ENCODE assay signal across 8 cellular contexts in genomic region chr19:40444181-40445005, GRCh38. TPM values are rescaled to one million over a fixed set of nuclear protein-coding genes. Genes with fewer than 3 reads are reported as not detected.
A peak's percentile ranks its signal among the peaks of the same experiment; 100 is the strongest.
DNase-seq lines count a peak whose midpoint lies in the region; ATAC-seq and TF ChIP-seq lines count a peak whose summit lies in the region.

A gene with protein sequence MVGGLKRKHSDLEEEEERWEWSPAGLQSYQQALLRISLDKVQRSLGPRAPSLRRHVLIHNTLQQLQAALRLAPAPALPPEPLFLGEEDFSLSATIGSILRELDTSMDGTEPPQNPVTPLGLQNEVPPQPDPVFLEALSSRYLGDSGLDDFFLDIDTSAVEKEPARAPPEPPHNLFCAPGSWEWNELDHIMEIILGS (minus strand): TSS chr19:40444335. CDS start chr19:40442080, 2,255 bp downstream.

- POLR2A ChIA-PET in PC-9 (lab: Charles Lee; ENCODE audit: unreplicated experiment), result interaction anchor here (0.6 to 0.7 kb wide), 2 partner anchors 96 to 986 kb away, joined by 3 to 6 read pairs; partner anchors contain the start of gene PLD3

- intact Hi-C loops in PC-9 (cut with micrococcal nuclease; ENCODE audit: unreplicated experiment), result loop anchor here (1.0 to 5.0 kb wide), 4 partner anchors 20 to 97 kb away; partner anchors contain the start of genes C19orf47 and PLD3

- DNase-seq in DMS79 (lab: John Stamatoyannopoulos, UW) (peak; percentile 83), KBM-7 (peak; percentile 96), PC-9 (peak; percentile 75 to 98)
- peak; percentile 98 for DNase-seq in activated T-cell treated with anti-CD3 and anti-CD28 coated beads, Interleukin-2, amount 50 U/mL, for 24 hours
- peak; percentile 92 to 97 for DNase-seq in stimulated activated CD8-positive, alpha-beta memory T cell treated with anti-CD3 and anti-CD28 coated beads, Interleukin-7, amount 100 ng/mL, for 4 hours (ENCODE audit: low read depth in 2 of 2)

- ATAC-seq in GM21717 (IDR thresholded peaks at IDR 0.05; ENCODE audit: unreplicated experiment), result peak; percentile 53

- TF ChIP-seq CTCF in PC-9 (conservative IDR thresholded peaks at IDR 0.05), result no peak

- no peaks in the 10 kb centered on the region for H3K9me3 ChIP-seq in PC-9 (ENCODE audit: insufficient read depth, low read depth)
- no peaks in the 10 kb centered on the region for H3K9me3 ChIP-seq in esophagus (ENCODE audit: control insufficient read depth in 2 of 2, insufficient read depth in 1 of 2, low read depth in 1 of 2, low read length in 1 of 2)
- no peaks in the 10 kb centered on the region for H3K9me3 ChIP-seq in muscle layer of duodenum (ENCODE audit: control insufficient read depth in 1 of 2, low read length in 2 of 2)

- peaks cover 20% of the 10 kb centered on the region for H4K20me1 ChIP-seq in PC-9 (ENCODE audit: insufficient read depth)

- H2AFZ ChIP-seq in PC-9, result peak within 1 kb of the TSS; percentile 83

- peaks cover 30% of the 10 kb centered on the region for H3K79me2 ChIP-seq in PC-9 (ENCODE audit: low read depth)

- H3K27me3 ChIP-seq in PC-9 (ENCODE audit: insufficient read depth, low read depth) (no peaks in the 10 kb centered on the region), esophagus (ENCODE audit: control insufficient read depth in 1 of 2, insufficient read depth in 2 of 2, low read length in 2 of 2) (no peaks in the 10 kb centered on the region), muscle layer of duodenum (ENCODE audit: low read depth, low read length) (no peaks in the 10 kb centered on the region)

- no TSS peak for BruUV-seq in PC-9 (replicated peaks; lab: Mats Ljungman, UMichigan)

- WGBS in esophagus, 2 donors, result 1% methylated on average over 68 to 74 of the region's 74 CpGs

- H3K4me3 ChIP-seq in PC-9, result peak within 1 kb of the TSS; percentile 75
- peak within 1 kb of the TSS; percentile 76 to 95 for H3K4me3 ChIP-seq in esophagus (ENCODE audit: low read depth in 1 of 2, low read length in 2 of 2)
- peak within 1 kb of the TSS; percentile 95 to 100 for H3K4me3 ChIP-seq in muscle layer of duodenum (ENCODE audit: low read depth in 1 of 2, low read length in 2 of 2)

- H3K4me2 ChIP-seq in PC-9, result peak within 1 kb of the TSS; percentile 86

- peaks cover 12% of the 10 kb centered on the region for H3K4me1 ChIP-seq in PC-9 (replicated peaks; ENCODE audit: insufficient read depth)
- H3K4me1 ChIP-seq in esophagus (ENCODE audit: control insufficient read depth in 2 of 2, insufficient read depth in 2 of 2, low read length in 1 of 2), result peaks cover 0 to 2% of the 10 kb centered on the region in 2 donors
- H3K4me1 ChIP-seq in muscle layer of duodenum (ENCODE audit: control insufficient read depth in 1 of 2, insufficient read depth in 2 of 2, low read length in 2 of 2), result peaks cover 13 to 31% of the 10 kb centered on the region in 2 donors

- H3K4me3 Mint-ChIP-seq in activated T-cell treated with anti-CD3 and anti-CD28 coated beads, Interleukin-2, amount 50 U/mL, for 24 hours, result peak within 1 kb of the TSS; percentile 95

- peaks cover 25% of the 10 kb centered on the region for H3K4me1 Mint-ChIP-seq in activated T-cell treated with anti-CD3 and anti-CD28 coated beads, Interleukin-2, amount 50 U/mL, for 24 hours (ENCODE audit: low read depth)

- H3K9me2 ChIP-seq in PC-9 (ENCODE audit: insufficient read depth), result no peaks in the 10 kb centered on the region

- peak within 1 kb of the TSS; percentile 98 for H3K27ac Mint-ChIP-seq in activated T-cell treated with anti-CD3 and anti-CD28 coated beads, Interleukin-2, amount 50 U/mL, for 24 hours

- peaks cover 27% of the 10 kb centered on the region for H3K36me3 Mint-ChIP-seq in activated T-cell treated with anti-CD3 and anti-CD28 coated beads, Interleukin-2, amount 50 U/mL, for 24 hours (ENCODE audit: low read depth)

- H3K27me3 Mint-ChIP-seq in activated T-cell treated with anti-CD3 and anti-CD28 coated beads, Interleukin-2, amount 50 U/mL, for 24 hours, result no peaks in the 10 kb centered on the region

- CTCF ChIA-PET in PC-9 (lab: Charles Lee), result interaction anchor here (0.6 kb wide), 2 partner anchors 21 to 159 kb away, joined by 3 read pairs; partner anchors contain the start of gene BLVRB

- H3F3A ChIP-seq in PC-9 (ENCODE audit: insufficient read depth, low read depth), result peaks cover 44% of the 10 kb centered on the region

- H3K36me3 ChIP-seq in PC-9 (ENCODE audit: low read depth) (peaks cover 1% of the 10 kb centered on the region; the same call in 1 of the 2 replicates), esophagus (ENCODE audit: control insufficient read depth in 2 of 2, insufficient read depth in 2 of 2, low read length in 1 of 2) (peaks cover 11 to 24% of the 10 kb centered on the region in 2 donors), muscle layer of duodenum (ENCODE audit: control insufficient read depth in 1 of 2, insufficient read depth in 2 of 2, low read length in 2 of 2) (peaks cover 31 to 38% of the 10 kb centered on the region in 2 donors)

- H3K9me3 Mint-ChIP-seq in activated T-cell treated with anti-CD3 and anti-CD28 coated beads, Interleukin-2, amount 50 U/mL, for 24 hours, result no peaks in the 10 kb centered on the region

- H3K27ac ChIP-seq in PC-9, result peak within 1 kb of the TSS; percentile 70
- peak within 1 kb of the TSS; percentile 95 to 99 for H3K27ac ChIP-seq in esophagus (ENCODE audit: low read depth in 2 of 2, low read length in 1 of 2)
- peak within 1 kb of the TSS; percentile 100 for H3K27ac ChIP-seq in muscle layer of duodenum (ENCODE audit: low read length)

- in situ Hi-C loops in KBM-7 (cut with MboI; ENCODE audit: low pct_unique_long_range_greater_than_20kb, low sequenced_read_pairs), result no loop called here

RNA-seq across cellular contexts. Expression of the gene that starts here (rescaled TPM):
- 35.9 and 41.4 TPM in 2 replicates for total RNA-seq in PC-9 (2021)
- 10 to 100 TPM; 12.2 to 19.1 TPM for polyA plus RNA-seq in esophagus

Comparison
In these comparisons a context has a peak if more than half of its experiments do, and no peak if none do; other contexts are left out.
1. Peak in every context shown above with its lines: DNase-seq, ATAC-seq, H3K4me3 ChIP-seq and H3K27ac ChIP-seq.